7 cellular contexts compared by ENCODE assay signal in the genomic region with DNA sequence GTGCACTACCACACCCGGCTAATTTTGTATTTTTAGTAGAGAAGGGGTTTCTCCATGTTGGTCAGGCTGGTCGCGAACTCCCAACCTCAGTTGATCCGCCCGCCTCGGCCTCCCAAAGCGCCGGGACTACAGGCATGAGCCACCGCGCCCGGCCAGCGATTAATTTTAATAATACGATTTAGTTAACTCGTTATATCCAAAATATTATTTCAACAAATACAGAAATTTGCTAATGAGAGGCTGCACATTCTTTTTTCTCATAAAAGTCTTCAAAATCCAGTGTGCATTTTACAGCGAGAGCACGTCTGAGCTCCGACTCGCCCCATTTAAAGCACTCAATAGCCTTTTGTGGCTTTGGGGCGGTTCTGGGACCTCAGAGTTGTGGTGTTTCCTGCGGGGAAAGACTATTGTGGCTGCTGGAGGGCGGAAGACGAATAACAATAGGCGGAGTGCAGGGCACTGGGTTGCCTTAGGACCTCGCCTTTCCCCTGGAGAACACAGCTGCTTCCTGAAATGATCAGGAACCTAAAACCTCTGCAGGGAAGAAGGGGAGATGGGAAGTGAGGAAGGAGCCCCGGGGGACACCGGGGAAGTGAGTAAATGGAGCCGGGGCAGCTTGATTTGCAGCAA. TPM values are rescaled to one million over a fixed set of nuclear protein-coding genes. Genes with fewer than 3 reads are reported as not detected.
DNase-seq lines count a peak whose midpoint lies in the region; ATAC-seq, FAIRE-seq and TF ChIP-seq lines count a peak whose summit lies in the region.

No MANE protein-coding gene starts in this region.

- in situ Hi-C loops in gastrocnemius medialis (cut with MboI; ENCODE audit: low sequenced_read_pairs in 4 of 4), result no loop called here

- peaks cover 6% of the 10 kb centered on the region; the same call in 1 of the 2 replicates for H3F3A ChIP-seq in OCI-LY1 (ENCODE audit: insufficient read depth, low read length)

- H3K36me3 ChIP-seq in H7 (replicated peaks; ENCODE audit: control insufficient read depth, insufficient read depth, low read length), result no peaks in the 10 kb centered on the region; the same call in 1 of the 2 replicates
- no peaks in the 10 kb centered on the region for H3K36me3 ChIP-seq in OCI-LY1 (ENCODE audit: insufficient read depth, low read length)
- no peaks in the 10 kb centered on the region for H3K36me3 ChIP-seq in gastrocnemius medialis

- peak overlapping the region; percentile 47 for H3K4me2 ChIP-seq in OCI-LY1 (ENCODE audit: low read length)

- no peak for TF ChIP-seq POLR2A in gastrocnemius medialis (IDR thresholded peaks at IDR 0.05)

- CTCF ChIA-PET in GM10248 (lab: Yijun Ruan, JAX), result interaction anchor here (0.7 to 15.3 kb wide), 15 partner anchors 10 to 74 kb away, joined by 3 to 246 read pairs (median 3); a partner anchor contains a TSS

- H3K9me2 ChIP-seq in OCI-LY1 (ENCODE audit: low read depth, low read length), result no peaks in the 10 kb centered on the region

- no peak overlapping the region for H3K4me3 ChIP-seq in H7 (ENCODE audit: insufficient read depth, low read depth, low read length)
- no peak overlapping the region for H3K4me3 ChIP-seq in OCI-LY1 (ENCODE audit: low read depth, low read length, poor library complexity, severe bottlenecking)
- no peak overlapping the region for H3K4me3 ChIP-seq in gastrocnemius medialis

- H4K20me1 ChIP-seq in OCI-LY1 (ENCODE audit: insufficient read depth, low read length), result no peaks in the 10 kb centered on the region

- ATAC-seq in gastrocnemius medialis (peak in 1 of 2 donors; percentile 19), GM21786 (IDR thresholded peaks at IDR 0.05; ENCODE audit: unreplicated experiment) (no peak)

- peaks cover 37% of the 10 kb centered on the region for H3K4me1 ChIP-seq in OCI-LY1 (ENCODE audit: insufficient read depth, low read length, severe bottlenecking)
- H3K4me1 ChIP-seq in gastrocnemius medialis, result peaks cover 17 to 18% of the 10 kb centered on the region in 2 donors

- H3K9ac ChIP-seq in OCI-LY1 (ENCODE audit: low read length), result no peak overlapping the region

- DNase-seq in H7, result peak; percentile 86
- DNase-seq in frontal cortex (ENCODE audit: low spot score in 2 of 2), result peak; percentile 36 to 39
- DNase-seq in gastrocnemius medialis, result peak in 1 of 2 donors; percentile 39
- no peak for DNase-seq in dedifferentiated amniotic fluid mesenchymal stem cell (ENCODE audit: extremely low spot score)
- DNase-seq in GM10248 (ENCODE audit: extremely low spot score), result no peak

- no peaks in the 10 kb centered on the region for H3K79me2 ChIP-seq in OCI-LY1 (ENCODE audit: insufficient read depth, low read length)

- H3K9me3 ChIP-seq in OCI-LY1 (ENCODE audit: low read length), result no peaks in the 10 kb centered on the region
- H3K9me3 ChIP-seq in gastrocnemius medialis, result no peaks in the 10 kb centered on the region

- TF ChIP-seq CTCF in OCI-LY1 (IDR thresholded peaks at IDR 0.05; ENCODE audit: low read length), result no peak
- no peak for TF ChIP-seq CTCF in gastrocnemius medialis (IDR thresholded peaks at IDR 0.05 in 4 of 5, conservative IDR thresholded peaks at IDR 0.05 in 1 of 5)
- TF ChIP-seq CTCF in GM10248 (IDR thresholded peaks at IDR 0.05; ENCODE audit: control extremely low read depth, extremely low read depth, low read depth, missing control alignments), result no peak

- no peaks in the 10 kb centered on the region for H3K27me3 ChIP-seq in H7 (ENCODE audit: control insufficient read depth, insufficient read depth, low read length)
- H3K27me3 ChIP-seq in OCI-LY1 (ENCODE audit: insufficient read depth, low read length), result no peaks in the 10 kb centered on the region
- H3K27me3 ChIP-seq in gastrocnemius medialis, result no peaks in the 10 kb centered on the region

- POLR2A ChIA-PET in GM10248 (lab: Yijun Ruan, JAX), result no interaction called here

- intact Hi-C loops in gastrocnemius medialis (cut with DNase I; ENCODE audit: low total_unique reads), result no loop called here

- peak overlapping the region; percentile 58 for H3K27ac ChIP-seq in OCI-LY1 (ENCODE audit: low read depth, low read length, poor library complexity, severe bottlenecking)
- H3K27ac ChIP-seq in gastrocnemius medialis, result peak overlapping the region; percentile 5 to 70 (median 56)

- no peak for FAIRE-seq in frontal cortex (lab: Jason Lieb, UNC)

- peak overlapping the region; percentile 44 for H2AFZ ChIP-seq in OCI-LY1 (ENCODE audit: low read length)

RNA-seq across cellular contexts. Expression of a gene that starts 2.9 kb away (rescaled TPM):
- total RNA-seq in H7 (2014; rRNA removed; shearing (Covaris generic)), result 217 and 238 TPM in 2 replicates
- not detected for total RNA-seq in frontal cortex
- not detected for total RNA-seq in gastrocnemius medialis

RNA-seq across cellular contexts. Expression of a gene that starts 10.4 kb away (rescaled TPM):
- total RNA-seq in H7 (2014; rRNA removed; shearing (Covaris generic)), result 40.2 and 41.2 TPM in 2 replicates
- 17.9 TPM for total RNA-seq in frontal cortex
- total RNA-seq in gastrocnemius medialis, result 10 to 100 TPM in 1 of 4 donors, 1 to 10 TPM in 3; 4.8 to 10.8 (median 6.1) TPM

RNA-seq across cellular contexts. Expression of a gene that starts 32.9 kb away (rescaled TPM):
- total RNA-seq in H7 (2014; rRNA removed; shearing (Covaris generic)), result 5.5 and 6.3 TPM in 2 replicates
- total RNA-seq in frontal cortex (6.9 TPM), gastrocnemius medialis (10 to 100 TPM in 3 of 4 donors, 1 to 10 TPM in 1; 8.9 to 18.6 (median 14.5) TPM)

RNA-seq across cellular contexts. Expression of a gene that starts 36.5 kb away (rescaled TPM):
- total RNA-seq in H7 (2014; rRNA removed; shearing (Covaris generic)), result 7.9 and 9.9 TPM in 2 replicates
- total RNA-seq in frontal cortex, result 0.82 TPM
- total RNA-seq in gastrocnemius medialis, result 10 to 100 TPM; 45.4 to 79.0 (median 54.6) TPM

RNA-seq across cellular contexts. Expression of a gene that starts 55.6 kb away (rescaled TPM):
- 18.4 and 18.7 TPM in 2 replicates for total RNA-seq in H7 (2014; rRNA removed; shearing (Covaris generic))
- total RNA-seq in frontal cortex (0.41 TPM), gastrocnemius medialis (under 1 TPM in 3 of 4 donors, not detected in 1; 0.15 to 0.75 (median 0.58) TPM)

Comparison
In these comparisons a context has a peak if more than half of its experiments do, and no peak if none do; other contexts are left out.
1. DNase-seq: peak in H7 (single experiment) and frontal cortex (2 of 2); none in dedifferentiated amniotic fluid mesenchymal stem cell (single experiment) and GM10248 (single experiment).
2. RNA of a gene that starts 2.9 kb away (total RNA-seq): 217 to 238 TPM in H7; not detected in frontal cortex (single experiment) and not detected in gastrocnemius medialis; every median in the first group is over 100 times any median in the second.